Comparison of ENCODE assay signal across 20 cellular contexts in the genomic region with DNA sequence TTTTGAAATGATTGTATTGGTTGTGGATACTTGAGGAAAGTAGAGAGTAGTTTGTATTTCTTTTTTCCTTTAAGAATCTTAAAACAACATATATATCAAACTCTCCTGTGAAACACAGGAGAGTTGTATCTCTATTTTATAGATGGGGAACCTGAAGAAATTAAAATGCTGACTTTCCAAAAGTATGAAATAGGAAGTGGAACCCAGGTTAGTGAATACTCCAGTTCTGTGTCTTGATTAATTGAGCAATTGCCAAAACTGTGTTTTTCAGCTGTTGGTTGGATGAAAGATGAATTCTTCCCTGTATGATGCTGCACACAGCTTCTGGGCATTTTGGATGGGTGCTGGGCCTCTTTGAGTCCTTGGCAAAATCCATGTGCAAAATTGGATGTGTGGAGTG.
DNase-seq lines count a peak whose midpoint lies in the region; ATAC-seq, FAIRE-seq and TF ChIP-seq lines count a peak whose summit lies in the region.
"Had no signal": no experiment of that assay in that cellular context is flagged by ENCODE, and none has a peak within 500 bp of the region (broad histone marks: within the 10 kb centered on the region; RNA-seq: fewer than 3 reads in every experiment).

No MANE protein-coding gene starts in this region.

- H3K4me2 ChIP-seq in HepG2 (ENCODE audit: low read depth, low read length) (no peak overlapping the region), GM12878 (ENCODE audit: control insufficient read depth, insufficient read depth) (no peak overlapping the region)
- H3K4me2 ChIP-seq: GM23338 had no signal

- H3K4me3 ChIP-seq in HepG2 (replicated peaks in 1 of 3; ENCODE audit: insufficient read depth in 1 of 3, low read depth in 2 of 3, low read length in 3 of 3), result no peak overlapping the region
- no peak overlapping the region for H3K4me3 ChIP-seq in right lobe of liver
- no peak overlapping the region for H3K4me3 ChIP-seq in GM12878
- H3K4me3 ChIP-seq: GM23338, SJSA1 had no signal

- intact Hi-C loops in HepG2 (cut with micrococcal nuclease; ENCODE audit: unreplicated experiment), result no loop called here
- intact Hi-C loops in right lobe of liver (cut with DNase I), result no loop called here
- intact Hi-C loops in GM12878 (cut with micrococcal nuclease; ENCODE audit: unreplicated experiment), result no loop called here

- no TSS peak for BruUV-seq in HepG2 (replicated peaks; lab: Mats Ljungman, UMichigan)
- BruUV-seq in GM12878 (replicated peaks; lab: Mats Ljungman, UMichigan), result no TSS peak

- ATAC-seq in HepG2 (no peak), right lobe of liver (no peak), GM12878 (no peak)
- no peak for ATAC-seq in stimulated activated naive CD8-positive, alpha-beta T cell treated with anti-CD3 and anti-CD28 coated beads, Interleukin-15, Interleukin-2, amounts not matched to agents 100 U/mL and 50 U/mL, for 24 hours
- ATAC-seq: GM23338, HCT116, PC-3 had no signal

- no peak overlapping the region for H3K9ac ChIP-seq in HepG2 (ENCODE audit: insufficient read depth, low read depth, low read length)
- no peak overlapping the region for H3K9ac ChIP-seq in GM12878 (ENCODE audit: control insufficient read depth, insufficient read depth, low read length)

- peak overlapping the region in 1 of 4 donors; percentile 19 for H3K4me3 Mint-ChIP-seq in IgD-negative memory B cell
- H3K4me3 Mint-ChIP-seq: GM23338 had no signal

- H2AFZ ChIP-seq in HepG2 (ENCODE audit: low read length) (no peak overlapping the region), GM12878 (ENCODE audit: control insufficient read depth, low read depth, low read length) (no peak overlapping the region)
- H2AFZ ChIP-seq: GM23338 had no signal

- H3K79me2 ChIP-seq in HepG2 (ENCODE audit: insufficient read depth, low read length) (peaks cover 90% of the 10 kb centered on the region), GM12878 (ENCODE audit: control insufficient read depth, insufficient read depth, low read length) (peaks cover 98% of the 10 kb centered on the region)

- SMC1A ChIA-PET in GM12878 (lab: Charles Lee; ENCODE audit: uncharacterized antibody, unreplicated experiment), result interaction anchor here (1.0 to 5.2 kb wide), 2 partner anchors 11 to 15 kb away, joined by 4 to 29 read pairs; no protein-coding TSS in a partner anchor

- no peak for TF ChIP-seq RAD21 in HepG2 (CRISPR knock-in tag; IDR thresholded peaks at IDR 0.05)
- no peak for TF ChIP-seq RAD21 in GM12878 (IDR thresholded peaks at IDR 0.05; ENCODE audit: insufficient read depth, low read depth, low read length)

- H3K9me3 Mint-ChIP-seq in IgD-negative memory B cell, result no peaks in the 10 kb centered on the region
- H3K9me3 Mint-ChIP-seq: GM23338 had no signal

- H3K9me3 ChIP-seq in HepG2 (ENCODE audit: low read length) (no peaks in the 10 kb centered on the region), right lobe of liver (no peaks in the 10 kb centered on the region), GM12878 (replicated peaks; ENCODE audit: control insufficient read depth, insufficient read depth, low read length) (no peaks in the 10 kb centered on the region)
- H3K9me3 ChIP-seq: BE2C, SJSA1 had no signal

- H3K36me3 ChIP-seq in HepG2 (replicated peaks in 1 of 2; ENCODE audit: control insufficient read depth in 1 of 2, insufficient read depth in 2 of 2, low read length in 2 of 2), result no peaks in the 10 kb centered on the region
- no peaks in the 10 kb centered on the region for H3K36me3 ChIP-seq in right lobe of liver
- H3K36me3 ChIP-seq in GM12878 (ENCODE audit: control insufficient read depth in 2 of 2, insufficient read depth in 2 of 2, low read length in 1 of 2), result peaks cover 0 to 3% of the 10 kb centered on the region in 2 experiments; a peak in 2 of 4 replicates
- H3K36me3 ChIP-seq: BE2C, SJSA1 had no signal

- TF ChIP-seq EP300 in HepG2 (IDR thresholded peaks at IDR 0.05; ENCODE audit: low read depth in 2 of 2, low read length in 2 of 2) (no peak), HepG2 (CRISPR knock-in tag; IDR thresholded peaks at IDR 0.05; ENCODE audit: borderline replicate concordance) (no peak), GM12878 (IDR thresholded peaks at IDR 0.05; ENCODE audit: borderline replicate concordance in 1 of 2, control insufficient read depth in 1 of 2, low read depth in 2 of 2, low read length in 2 of 2) (no peak)

- peaks cover 2% of the 10 kb centered on the region for H3K27me3 Mint-ChIP-seq in IgD-negative memory B cell

- H3K27me3 ChIP-seq in HepG2 (ENCODE audit: control insufficient read depth in 1 of 2, insufficient read depth in 2 of 2, low read length in 2 of 2) (no peaks in the 10 kb centered on the region), right lobe of liver (no peaks in the 10 kb centered on the region), GM12878 (replicated peaks in 1 of 2; ENCODE audit: control insufficient read depth in 2 of 2, insufficient read depth in 2 of 2, low read length in 1 of 2) (no peaks in the 10 kb centered on the region)
- H3K27me3 ChIP-seq: BE2C, SJSA1 had no signal

- H3K27ac Mint-ChIP-seq in IgD-negative memory B cell, result peak overlapping the region in 2 of 3 donors; percentile 25 to 77
- H3K27ac Mint-ChIP-seq: GM23338 had no signal

- POLR2A ChIA-PET in HepG2 (lab: Yijun Ruan, JAX), result no interaction called here
- POLR2A ChIA-PET in GM12878 (lab: Charles Lee), result no interaction called here

- TF ChIP-seq CTCF in HepG2 (CRISPR knock-in tag; IDR thresholded peaks at IDR 0.05), result no peak
- TF ChIP-seq CTCF in right lobe of liver (IDR thresholded peaks at IDR 0.05), result no peak
- TF ChIP-seq CTCF in GM12878 (IDR thresholded peaks at IDR 0.05 in 2 of 3, conservative IDR thresholded peaks at IDR 0.05 in 1 of 3; ENCODE audit: control insufficient read depth in 2 of 3, extremely low read depth in 1 of 3, insufficient read depth in 1 of 3, low read depth in 3 of 3, low read length in 3 of 3), result no peak

- peaks cover 3% of the 10 kb centered on the region for H3K36me3 Mint-ChIP-seq in IgD-negative memory B cell

- TF ChIP-seq POLR2A in HepG2 (IDR thresholded peaks at IDR 0.05; ENCODE audit: insufficient read depth in 1 of 2, low read depth in 2 of 2, low read length in 2 of 2) (no peak), right lobe of liver (IDR thresholded peaks at IDR 0.05) (no peak), GM12878 (IDR thresholded peaks at IDR 0.05; ENCODE audit: low read depth, low read length) (no peak)

- DNase-seq in HepG2 (ENCODE audit: low spot score) (no peak), right lobe of liver (no peak), GM12878 (ENCODE audit: low read depth, low spot score) (no peak), DMS53 treated with DMSO at 0.1 percent for 48 hours (lab: John Stamatoyannopoulos, UW; ENCODE audit: unreplicated experiment) (no peak), NCI-H187 treated with DMSO at 0.1 percent for 48 hours (lab: John Stamatoyannopoulos, UW) (no peak)
- no peak for DNase-seq in stimulated activated naive CD8-positive, alpha-beta T cell treated with anti-CD3 and anti-CD28 coated beads, Interleukin-15, Interleukin-2, amounts not matched to agents 100 U/mL and 50 U/mL, for 24 hours
- DNase-seq: BE2C; DND-41; MM.1S; NCI-H187; NCI-H2171; NCI-H446 treated with DMSO at 0.1 percent for 48 hours; NK-92 treated with Interleukin-12 subunit alpha and Interleukin-12 subunit beta, amount 100 ng/mL, for 24 hours; PC-3 had no signal

- RAD21 ChIA-PET in GM12878 (lab: Charles Lee; ENCODE audit: unreplicated experiment), result interaction anchor here (1.6 kb wide), 1 partner anchor 34 kb away, joined by 4 read pairs; no protein-coding TSS in a partner anchor

- H4K20me1 ChIP-seq in HepG2 (ENCODE audit: insufficient read depth, low read length) (peaks cover 13% of the 10 kb centered on the region; the same call in 1 of the 2 replicates), GM12878 (ENCODE audit: control insufficient read depth, insufficient read depth) (0 out of 2 replicates have a peak, but pooled peaks cover 2% of the 10 kb centered on the region)

- H3K4me1 Mint-ChIP-seq in IgD-negative memory B cell, result peaks cover 57 to 82% (median 71%) of the 10 kb centered on the region in 3 donors

- no peak for FAIRE-seq in HepG2 (lab: Jason Lieb, UNC)
- FAIRE-seq in GM12878 (lab: Jason Lieb, UNC), result no peak
- FAIRE-seq: G401.6, GM18507 had no signal

- CTCF ChIA-PET in HepG2 (lab: Yijun Ruan, JAX; ENCODE audit: low intra/inter-chr PET ratio, low total read pairs), result no interaction called here
- CTCF ChIA-PET in GM12878 (lab: Yijun Ruan, JAX), result no interaction called here

- H3K27ac ChIP-seq in HepG2 (ENCODE audit: extremely low read length, insufficient read depth, low read length), result no peak overlapping the region
- H3K27ac ChIP-seq in right lobe of liver, result no peak overlapping the region
- no peak overlapping the region for H3K27ac ChIP-seq in GM12878 (ENCODE audit: control insufficient read depth, insufficient read depth)
- H3K27ac ChIP-seq: SJSA1 had no signal

- no peaks in the 10 kb centered on the region for H3K4me1 ChIP-seq in HepG2 (ENCODE audit: insufficient read depth, low read length)
- no peaks in the 10 kb centered on the region for H3K4me1 ChIP-seq in right lobe of liver
- H3K4me1 ChIP-seq in GM12878 (ENCODE audit: control insufficient read depth, insufficient read depth, low read length), result peaks cover 31% of the 10 kb centered on the region
- H3K4me1 ChIP-seq: BE2C had no signal

- in situ Hi-C loops in HepG2 (cut with HindIII; ENCODE audit: extremely low pct_ligation_motif_present, low pct_unique_long_range_greater_than_20kb) (no loop called here), GM12878 (cut with MboI) (no loop called here)

TF ChIP-seq in HepG2, 621 proteins besides CTCF, POLR2A, EP300 and RAD21:
- TF ChIP-seq IKZF4 (CRISPR knock-in tag; IDR thresholded peaks at IDR 0.05; ENCODE audit: borderline replicate concordance, low read depth, not compliant biosample characterization) (no peak), MAFK (conservative IDR thresholded peaks at IDR 0.05 in 1 of 2, IDR thresholded peaks at IDR 0.05 in 1 of 2; ENCODE audit: low read length in 2 of 2) (peak; percentile 34 to 38; a peak in 3 of 4 replicates), ZNF703 (CRISPR knock-in tag; IDR thresholded peaks at IDR 0.05; ENCODE audit: borderline replicate concordance) (no peak), ZNF350 (CRISPR knock-in tag; IDR thresholded peaks at IDR 0.05; ENCODE audit: borderline replicate concordance, low read depth) (no peak)

TF ChIP-seq in GM12878, 131 proteins besides CTCF, POLR2A, EP300 and RAD21:
- TF ChIP-seq ZNF24 (IDR thresholded peaks at IDR 0.05), result no peak
- peak; percentile 29 for TF ChIP-seq SPI1 (IDR thresholded peaks at IDR 0.05; ENCODE audit: borderline replicate concordance, insufficient read depth, low read depth, low read length)
